ENCODE assay signal across 8 cellular contexts in genomic region chr17:7034955-7035590, GRCh38. TPM values are rescaled to one million over a fixed set of nuclear protein-coding genes. Genes with fewer than 3 reads are reported as not detected.
A peak's percentile ranks its signal among the peaks of the same experiment; 100 is the strongest.
DNase-seq lines count a peak whose midpoint lies in the region; ATAC-seq and TF ChIP-seq lines count a peak whose summit lies in the region.

No MANE protein-coding gene starts in this region.

- H2BK120ac ChIP-seq in mesendoderm (ENCODE audit: low read depth, low read length) = no peak overlapping the region

- H3K27me3 ChIP-seq in MM.1S (replicated peaks; ENCODE audit: insufficient read depth, low read length) (no peaks in the 10 kb centered on the region), mesendoderm (ENCODE audit: insufficient read depth, low read length, poor library complexity) (no peaks in the 10 kb centered on the region), upper lobe of left lung (no peaks in the 10 kb centered on the region)

- no peaks in the 10 kb centered on the region for H4K20me1 ChIP-seq in MM.1S (ENCODE audit: insufficient read depth, low read length)

- TF ChIP-seq POLR2A in upper lobe of left lung (IDR thresholded peaks at IDR 0.05) = no peak

- H3K36me3 ChIP-seq in MM.1S (replicated peaks; ENCODE audit: insufficient read depth, low read length) = no peaks in the 10 kb centered on the region
- H3K36me3 ChIP-seq in mesendoderm (ENCODE audit: control insufficient read depth, insufficient read depth, low read length) = no peaks in the 10 kb centered on the region
- no peaks in the 10 kb centered on the region for H3K36me3 ChIP-seq in upper lobe of left lung

- ATAC-seq in Right ventricle myocardium superior (ENCODE audit: poor library complexity) = peak; percentile 30
- peak; percentile 63 for ATAC-seq in central memory CD8-positive, alpha-beta T cell (replicated peaks; ENCODE audit: extremely low read depth, poor library complexity, severe bottlenecking)
- peak; percentile 20 to 28 for ATAC-seq in upper lobe of left lung (ENCODE audit: low FRiP score in 2 of 2)
- ATAC-seq in HG02588 (IDR thresholded peaks at IDR 0.05; ENCODE audit: unreplicated experiment) = no peak
- no peak for ATAC-seq in HG02798 (IDR thresholded peaks at IDR 0.05; ENCODE audit: poor library complexity, unreplicated experiment)

- no peaks in the 10 kb centered on the region for H3K27me3 Mint-ChIP-seq in central memory CD8-positive, alpha-beta T cell

- H3K56ac ChIP-seq in mesendoderm (ENCODE audit: low read length) = peak overlapping the region; percentile 92

- TF ChIP-seq CTCF in MM.1S (IDR thresholded peaks at IDR 0.05; ENCODE audit: low read length) (no peak), upper lobe of left lung (IDR thresholded peaks at IDR 0.05) (peak in 2 of 6 experiments; percentile 7 to 12)

- no peak for TF ChIP-seq EP300 in upper lobe of left lung (IDR thresholded peaks at IDR 0.05)

- no peaks in the 10 kb centered on the region for H3K9me3 Mint-ChIP-seq in central memory CD8-positive, alpha-beta T cell

- peak overlapping the region; percentile 91 for H3K4me3 Mint-ChIP-seq in central memory CD8-positive, alpha-beta T cell

- H2BK5ac ChIP-seq in mesendoderm (ENCODE audit: low read length) = peak overlapping the region; percentile 0

- H3K4me2 ChIP-seq in MM.1S (ENCODE audit: low read depth, low read length) = peak overlapping the region; percentile 90
- peak overlapping the region; percentile 57 for H3K4me2 ChIP-seq in mesendoderm (ENCODE audit: low read length)

- peak overlapping the region; percentile 60 for H3K9ac ChIP-seq in MM.1S (ENCODE audit: low read length)
- peak overlapping the region; percentile 76 for H3K9ac ChIP-seq in mesendoderm (ENCODE audit: low read length)

- no peaks in the 10 kb centered on the region for H3K9me3 ChIP-seq in MM.1S (replicated peaks; ENCODE audit: insufficient read depth, low read length)
- no peaks in the 10 kb centered on the region for H3K9me3 ChIP-seq in upper lobe of left lung

- H3K27ac ChIP-seq in MM.1S (ENCODE audit: low read length) (peak overlapping the region; percentile 59), mesendoderm (ENCODE audit: low read depth, low read length) (peak overlapping the region; percentile 27), upper lobe of left lung (peak overlapping the region; percentile 84 to 92 (median 88))

- H3K36me3 Mint-ChIP-seq in central memory CD8-positive, alpha-beta T cell (ENCODE audit: insufficient read depth) = peaks cover 6% of the 10 kb centered on the region

- H3K27ac Mint-ChIP-seq in central memory CD8-positive, alpha-beta T cell (ENCODE audit: low read depth) = peak overlapping the region; percentile 94

- peaks cover 4% of the 10 kb centered on the region; the same call in 1 of the 2 replicates for H3F3A ChIP-seq in MM.1S (ENCODE audit: insufficient read depth, low read length)

- intact Hi-C loops in Right ventricle myocardium superior (cut with DNase I) = no loop called here
- intact Hi-C loops in cardiac septum (cut with DNase I) = no loop called here

- peaks cover 13% of the 10 kb centered on the region for H3K4me1 ChIP-seq in MM.1S (ENCODE audit: low read length)
- peaks cover 2% of the 10 kb centered on the region for H3K4me1 ChIP-seq in mesendoderm (ENCODE audit: control insufficient read depth, low read depth, low read length)
- peaks cover 22 to 41% (median 24%) of the 10 kb centered on the region in 4 donors for H3K4me1 ChIP-seq in upper lobe of left lung

- H2AFZ ChIP-seq in MM.1S (ENCODE audit: low read length) = peak overlapping the region; percentile 24

- H3K79me1 ChIP-seq in mesendoderm (ENCODE audit: low read length) = peaks cover 2% of the 10 kb centered on the region

- H3K4me3 ChIP-seq in MM.1S (ENCODE audit: low read length) = peak overlapping the region; percentile 74
- peak overlapping the region; percentile 37 for H3K4me3 ChIP-seq in mesendoderm (ENCODE audit: low read length)
- H3K4me3 ChIP-seq in upper lobe of left lung = peak overlapping the region in 3 of 4 donors; percentile 63 to 88 (median 65)

- no peaks in the 10 kb centered on the region for H3K9me2 ChIP-seq in MM.1S (replicated peaks; ENCODE audit: insufficient read depth, low read length)

- H4K8ac ChIP-seq in mesendoderm (ENCODE audit: low read depth, low read length) = no peak overlapping the region

- WGBS in mesendoderm (ENCODE audit: extremely low coverage, insufficient coverage, low lambda C conversion rate) = no CpG with 5 or more reads among the region's 7 CpGs
- 7 to 13% methylated on average over 7 of the region's 7 CpGs for WGBS in upper lobe of left lung, 2 donors

- DNase-seq in Right ventricle myocardium superior (no peak), cardiac septum (ENCODE audit: low spot score) (no peak), MM.1S (peak; percentile 30), mesendoderm (no peak), upper lobe of left lung (no peak)
- DNase-seq in central memory CD8-positive, alpha-beta T cell (ENCODE audit: low spot score in 2 of 2) = peak in 1 of 2 donors; percentile 44

- H2BK15ac ChIP-seq in mesendoderm (replicated peaks; ENCODE audit: low read depth) = no peak overlapping the region

- no peak overlapping the region for H4K5ac ChIP-seq in mesendoderm (ENCODE audit: low read length)

- H3K4me1 Mint-ChIP-seq in central memory CD8-positive, alpha-beta T cell = peaks cover 66% of the 10 kb centered on the region

- H3K79me2 ChIP-seq in MM.1S (ENCODE audit: low read length) = peaks cover 13% of the 10 kb centered on the region; the same call in 1 of the 2 replicates
- H3K79me2 ChIP-seq in mesendoderm (ENCODE audit: control insufficient read depth, insufficient read depth, low read length) = no peaks in the 10 kb centered on the region

- H3K23ac ChIP-seq in mesendoderm (ENCODE audit: low read length) = no peak overlapping the region

- H3K4ac ChIP-seq in mesendoderm (ENCODE audit: low read depth, low read length) = peak overlapping the region; percentile 63

- H3K18ac ChIP-seq in mesendoderm (ENCODE audit: low read length) = peak overlapping the region; percentile 15

- peak overlapping the region; percentile 66 for H2AK5ac ChIP-seq in mesendoderm (ENCODE audit: low read length)

RNA-seq across cellular contexts. Expression of gene SLC16A13, which starts 0.7 kb away (rescaled TPM):
- total RNA-seq in Right ventricle myocardium superior (1.6 TPM), cardiac septum (0.48 TPM), upper lobe of left lung (10 to 100 TPM in 4 of 6 donors, 1 to 10 TPM in 2; 2.3 to 26.2 (median 10.7) TPM)
- polyA plus RNA-seq in mesendoderm (2013, experiment 1 of 2) = 5.8 TPM
- polyA plus RNA-seq in mesendoderm (2013, experiment 2 of 2) = 5.3 TPM

RNA-seq across cellular contexts. Expression of gene SLC16A11, which starts 8.8 kb away (rescaled TPM):
- total RNA-seq in Right ventricle myocardium superior = 0.56 TPM
- 1.1 TPM for total RNA-seq in cardiac septum
- polyA plus RNA-seq in mesendoderm (2013, experiment 1 of 2) = 0.06 TPM
- polyA plus RNA-seq in mesendoderm (2013, experiment 2 of 2) = 0.03 TPM
- total RNA-seq in upper lobe of left lung = 10 to 100 TPM in 2 of 6 donors, 1 to 10 TPM in 4; 2.7 to 35.0 (median 6.1) TPM

RNA-seq across cellular contexts. Expression of gene BCL6B, which starts 12.2 kb away (rescaled TPM):
- total RNA-seq in Right ventricle myocardium superior (12.6 TPM), cardiac septum (8.8 TPM), upper lobe of left lung (10 to 100 TPM in 3 of 6 donors, 1 to 10 TPM in 3; 2.1 to 83.1 (median 9.4) TPM)
- 0.87 TPM for polyA plus RNA-seq in mesendoderm (2013, experiment 1 of 2)
- polyA plus RNA-seq in mesendoderm (2013, experiment 2 of 2) = 1.1 TPM

RNA-seq across cellular contexts. Expression of gene RNASEK, which starts 22.6 kb away (rescaled TPM):
- 159 TPM for total RNA-seq in Right ventricle myocardium superior
- 171 TPM for total RNA-seq in cardiac septum
- polyA plus RNA-seq in mesendoderm (2013, experiment 1 of 2) = 250 TPM
- polyA plus RNA-seq in mesendoderm (2013, experiment 2 of 2) = 245 TPM
- 100 to 1,000 TPM in 5 of 6 donors, 10 to 100 TPM in 1; 85.9 to 304 (median 175) TPM for total RNA-seq in upper lobe of left lung

RNA-seq across cellular contexts. Expression of gene ALOX12, which starts 39.2 kb away (rescaled TPM):
- total RNA-seq in Right ventricle myocardium superior (not detected), cardiac septum (not detected), upper lobe of left lung (1 to 10 TPM in 2 of 6 donors, under 1 TPM in 4; 0.26 to 3.1 (median 0.46) TPM)
- 0.95 TPM for polyA plus RNA-seq in mesendoderm (2013, experiment 1 of 2)
- 0.87 TPM for polyA plus RNA-seq in mesendoderm (2013, experiment 2 of 2)

Comparison
In these comparisons a context has a peak if more than half of its experiments do, and no peak if none do; other contexts are left out.
1. ATAC-seq: peak in Right ventricle myocardium superior (single experiment), central memory CD8-positive, alpha-beta T cell (single experiment) and upper lobe of left lung (2 of 2); none in HG02588 (single experiment) and HG02798 (single experiment).
2. H3K27ac ChIP-seq: peak in every context shown above with its lines; median percentile 88 in upper lobe of left lung; 59 in MM.1S; 27 in mesendoderm.
3. Peak in every context shown above with its lines, with median percentiles within 50 percentile points of each other: H3K4me3 ChIP-seq.